Comparison of ENCODE assay signal across 1 cellular context in the genomic region with DNA sequence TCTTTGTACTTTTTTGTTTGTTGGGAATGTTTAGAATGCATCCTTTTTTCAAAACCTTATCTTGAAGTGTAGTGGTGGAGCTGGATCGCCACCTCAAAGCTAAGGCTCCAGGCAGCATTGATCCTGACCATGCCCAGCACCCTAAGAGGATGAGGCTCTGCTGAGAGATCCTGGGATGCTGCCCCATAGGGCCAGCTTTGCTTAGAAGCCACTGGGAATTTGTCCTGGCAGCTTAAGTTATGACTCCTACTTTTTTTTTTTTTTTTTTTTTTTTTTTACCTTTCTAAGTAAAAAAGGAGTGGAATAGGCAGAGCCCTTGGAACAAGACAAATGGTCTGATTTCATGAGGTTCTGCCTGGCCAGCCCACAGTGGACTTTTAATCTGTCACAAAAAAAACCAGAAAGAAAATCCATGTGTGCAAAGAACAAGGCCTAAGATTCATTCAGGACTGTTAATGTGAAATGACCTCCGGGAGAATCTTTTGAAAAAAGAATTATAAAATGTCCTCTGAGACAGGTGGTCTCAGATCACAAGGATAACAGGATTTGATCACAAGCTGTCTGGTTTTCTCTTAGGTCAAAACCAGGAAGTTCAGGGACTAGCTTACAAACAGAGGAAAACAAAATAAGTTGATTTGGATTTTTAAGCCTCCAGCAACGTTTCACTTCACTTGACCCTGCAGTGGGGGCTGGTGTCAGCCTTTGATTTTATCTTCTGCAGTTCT.
TF ChIP-seq lines count a peak whose summit lies in the region.

No MANE protein-coding gene starts in this region.

TF ChIP-seq in GM23338, 12 proteins besides CTCF, POLR2A, EP300 and RAD21 (continued from another document):
- TF ChIP-seq, protein P1, sequence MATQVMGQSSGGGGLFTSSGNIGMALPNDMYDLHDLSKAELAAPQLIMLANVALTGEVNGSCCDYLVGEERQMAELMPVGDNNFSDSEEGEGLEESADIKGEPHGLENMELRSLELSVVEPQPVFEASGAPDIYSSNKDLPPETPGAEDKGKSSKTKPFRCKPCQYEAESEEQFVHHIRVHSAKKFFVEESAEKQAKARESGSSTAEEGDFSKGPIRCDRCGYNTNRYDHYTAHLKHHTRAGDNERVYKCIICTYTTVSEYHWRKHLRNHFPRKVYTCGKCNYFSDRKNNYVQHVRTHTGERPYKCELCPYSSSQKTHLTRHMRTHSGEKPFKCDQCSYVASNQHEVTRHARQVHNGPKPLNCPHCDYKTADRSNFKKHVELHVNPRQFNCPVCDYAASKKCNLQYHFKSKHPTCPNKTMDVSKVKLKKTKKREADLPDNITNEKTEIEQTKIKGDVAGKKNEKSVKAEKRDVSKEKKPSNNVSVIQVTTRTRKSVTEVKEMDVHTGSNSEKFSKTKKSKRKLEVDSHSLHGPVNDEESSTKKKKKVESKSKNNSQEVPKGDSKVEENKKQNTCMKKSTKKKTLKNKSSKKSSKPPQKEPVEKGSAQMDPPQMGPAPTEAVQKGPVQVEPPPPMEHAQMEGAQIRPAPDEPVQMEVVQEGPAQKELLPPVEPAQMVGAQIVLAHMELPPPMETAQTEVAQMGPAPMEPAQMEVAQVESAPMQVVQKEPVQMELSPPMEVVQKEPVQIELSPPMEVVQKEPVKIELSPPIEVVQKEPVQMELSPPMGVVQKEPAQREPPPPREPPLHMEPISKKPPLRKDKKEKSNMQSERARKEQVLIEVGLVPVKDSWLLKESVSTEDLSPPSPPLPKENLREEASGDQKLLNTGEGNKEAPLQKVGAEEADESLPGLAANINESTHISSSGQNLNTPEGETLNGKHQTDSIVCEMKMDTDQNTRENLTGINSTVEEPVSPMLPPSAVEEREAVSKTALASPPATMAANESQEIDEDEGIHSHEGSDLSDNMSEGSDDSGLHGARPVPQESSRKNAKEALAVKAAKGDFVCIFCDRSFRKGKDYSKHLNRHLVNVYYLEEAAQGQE (IDR thresholded peaks at IDR 0.05; ENCODE audit: unreplicated experiment), result no peak
- no peak for TF ChIP-seq EZH2phosphoT487 (IDR thresholded peaks at IDR 0.05; ENCODE audit: unreplicated experiment)
- no peak for TF ChIP-seq EZH2 (IDR thresholded peaks at IDR 0.05; ENCODE audit: low read depth, unreplicated experiment)
- TF ChIP-seq CREB1 (CRISPR knock-in tag; IDR thresholded peaks at IDR 0.05; ENCODE audit: low read depth), result no peak
